Comparison of ENCODE assay signal across 1 cellular context in the genomic region with DNA sequence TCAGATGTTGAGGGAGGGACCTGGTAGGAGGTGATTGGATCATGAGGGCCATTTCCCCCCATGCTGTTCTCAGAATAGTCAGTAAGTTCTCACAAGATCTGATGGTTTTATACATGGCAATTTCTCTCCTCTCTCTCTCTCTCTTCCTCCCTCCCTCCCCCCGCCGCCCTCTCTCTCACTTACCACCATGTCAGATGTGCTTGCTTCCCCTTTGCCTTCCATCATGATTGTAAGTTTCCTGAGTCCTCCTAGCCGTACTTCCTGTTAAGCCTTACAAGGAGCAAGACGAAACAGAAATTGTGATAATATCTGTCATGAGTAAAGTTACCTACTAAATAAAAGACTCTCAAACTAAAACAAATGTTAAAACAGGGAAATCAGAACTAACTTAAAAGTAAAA.
TF ChIP-seq lines count a peak whose summit lies in the region.

No MANE protein-coding gene starts in this region.

TF ChIP-seq in HepG2, 621 proteins besides CTCF, POLR2A, EP300 and RAD21 (continued from another document):
- TF ChIP-seq, protein P1, sequence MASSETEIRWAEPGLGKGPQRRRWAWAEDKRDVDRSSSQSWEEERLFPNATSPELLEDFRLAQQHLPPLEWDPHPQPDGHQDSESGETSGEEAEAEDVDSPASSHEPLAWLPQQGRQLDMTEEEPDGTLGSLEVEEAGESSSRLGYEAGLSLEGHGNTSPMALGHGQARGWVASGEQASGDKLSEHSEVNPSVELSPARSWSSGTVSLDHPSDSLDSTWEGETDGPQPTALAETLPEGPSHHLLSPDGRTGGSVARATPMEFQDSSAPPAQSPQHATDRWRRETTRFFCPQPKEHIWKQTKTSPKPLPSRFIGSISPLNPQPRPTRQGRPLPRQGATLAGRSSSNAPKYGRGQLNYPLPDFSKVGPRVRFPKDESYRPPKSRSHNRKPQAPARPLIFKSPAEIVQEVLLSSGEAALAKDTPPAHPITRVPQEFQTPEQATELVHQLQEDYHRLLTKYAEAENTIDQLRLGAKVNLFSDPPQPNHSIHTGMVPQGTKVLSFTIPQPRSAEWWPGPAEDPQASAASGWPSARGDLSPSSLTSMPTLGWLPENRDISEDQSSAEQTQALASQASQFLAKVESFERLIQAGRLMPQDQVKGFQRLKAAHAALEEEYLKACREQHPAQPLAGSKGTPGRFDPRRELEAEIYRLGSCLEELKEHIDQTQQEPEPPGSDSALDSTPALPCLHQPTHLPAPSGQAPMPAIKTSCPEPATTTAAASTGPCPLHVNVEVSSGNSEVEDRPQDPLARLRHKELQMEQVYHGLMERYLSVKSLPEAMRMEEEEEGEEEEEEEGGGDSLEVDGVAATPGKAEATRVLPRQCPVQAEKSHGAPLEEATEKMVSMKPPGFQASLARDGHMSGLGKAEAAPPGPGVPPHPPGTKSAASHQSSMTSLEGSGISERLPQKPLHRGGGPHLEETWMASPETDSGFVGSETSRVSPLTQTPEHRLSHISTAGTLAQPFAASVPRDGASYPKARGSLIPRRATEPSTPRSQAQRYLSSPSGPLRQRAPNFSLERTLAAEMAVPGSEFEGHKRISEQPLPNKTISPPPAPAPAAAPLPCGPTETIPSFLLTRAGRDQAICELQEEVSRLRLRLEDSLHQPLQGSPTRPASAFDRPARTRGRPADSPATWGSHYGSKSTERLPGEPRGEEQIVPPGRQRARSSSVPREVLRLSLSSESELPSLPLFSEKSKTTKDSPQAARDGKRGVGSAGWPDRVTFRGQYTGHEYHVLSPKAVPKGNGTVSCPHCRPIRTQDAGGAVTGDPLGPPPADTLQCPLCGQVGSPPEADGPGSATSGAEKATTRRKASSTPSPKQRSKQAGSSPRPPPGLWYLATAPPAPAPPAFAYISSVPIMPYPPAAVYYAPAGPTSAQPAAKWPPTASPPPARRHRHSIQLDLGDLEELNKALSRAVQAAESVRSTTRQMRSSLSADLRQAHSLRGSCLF (CRISPR knock-in tag; IDR thresholded peaks at IDR 0.05; ENCODE audit: borderline replicate concordance): no peak
- TF ChIP-seq EZH2 (conservative IDR thresholded peaks at IDR 0.05; ENCODE audit: low read depth, low read length): no peak
- no peak for TF ChIP-seq PHB2 (IDR thresholded peaks at IDR 0.05; ENCODE audit: partially characterized antibody)
- TF ChIP-seq, protein P2, sequence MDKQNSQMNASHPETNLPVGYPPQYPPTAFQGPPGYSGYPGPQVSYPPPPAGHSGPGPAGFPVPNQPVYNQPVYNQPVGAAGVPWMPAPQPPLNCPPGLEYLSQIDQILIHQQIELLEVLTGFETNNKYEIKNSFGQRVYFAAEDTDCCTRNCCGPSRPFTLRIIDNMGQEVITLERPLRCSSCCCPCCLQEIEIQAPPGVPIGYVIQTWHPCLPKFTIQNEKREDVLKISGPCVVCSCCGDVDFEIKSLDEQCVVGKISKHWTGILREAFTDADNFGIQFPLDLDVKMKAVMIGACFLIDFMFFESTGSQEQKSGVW (CRISPR knock-in tag; IDR thresholded peaks at IDR 0.05; ENCODE audit: borderline replicate concordance): no peak
- no peak for TF ChIP-seq KLF6 (CRISPR knock-in tag; IDR thresholded peaks at IDR 0.05)
- TF ChIP-seq EED (CRISPR knock-in tag; IDR thresholded peaks at IDR 0.05): no peak
- TF ChIP-seq, protein P3, sequence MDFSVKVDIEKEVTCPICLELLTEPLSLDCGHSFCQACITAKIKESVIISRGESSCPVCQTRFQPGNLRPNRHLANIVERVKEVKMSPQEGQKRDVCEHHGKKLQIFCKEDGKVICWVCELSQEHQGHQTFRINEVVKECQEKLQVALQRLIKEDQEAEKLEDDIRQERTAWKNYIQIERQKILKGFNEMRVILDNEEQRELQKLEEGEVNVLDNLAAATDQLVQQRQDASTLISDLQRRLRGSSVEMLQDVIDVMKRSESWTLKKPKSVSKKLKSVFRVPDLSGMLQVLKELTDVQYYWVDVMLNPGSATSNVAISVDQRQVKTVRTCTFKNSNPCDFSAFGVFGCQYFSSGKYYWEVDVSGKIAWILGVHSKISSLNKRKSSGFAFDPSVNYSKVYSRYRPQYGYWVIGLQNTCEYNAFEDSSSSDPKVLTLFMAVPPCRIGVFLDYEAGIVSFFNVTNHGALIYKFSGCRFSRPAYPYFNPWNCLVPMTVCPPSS (IDR thresholded peaks at IDR 0.05): no peak
- no peak for TF ChIP-seq ZNF567 (CRISPR knock-in tag; IDR thresholded peaks at IDR 0.05; ENCODE audit: borderline replicate concordance)
- TF ChIP-seq CCDC6 (CRISPR knock-in tag; IDR thresholded peaks at IDR 0.05): no peak
